ENCODE assay signal across 16 cellular contexts in genomic region chr1:28646040-28646439, GRCh38. TPM values are rescaled to one million over a fixed set of nuclear protein-coding genes. Genes with fewer than 3 reads are reported as not detected.
DNase-seq lines count a peak whose midpoint lies in the region; ATAC-seq and TF ChIP-seq lines count a peak whose summit lies in the region.
"Had no signal": no experiment of that assay in that cellular context is flagged by ENCODE, and none has a peak within 500 bp of the region (broad histone marks: within the 10 kb centered on the region; RNA-seq: fewer than 3 reads in every experiment).

No MANE protein-coding gene starts in this region.

- TF ChIP-seq CTCF in cardiac muscle cell (IDR thresholded peaks at IDR 0.05; ENCODE audit: low read depth, low read length) = no peak
- TF ChIP-seq CTCF in fibroblast of the aortic adventitia (IDR thresholded peaks at IDR 0.05; ENCODE audit: insufficient read depth, low read length) = no peak
- no peak for TF ChIP-seq CTCF in type B pancreatic cell (conservative IDR thresholded peaks at IDR 0.05)

- no peaks in the 10 kb centered on the region for H3K36me3 Mint-ChIP-seq in type B pancreatic cell

- no peak for ATAC-seq in right cardiac atrium
- ATAC-seq in SK-N-SH treated with all-trans-retinoic acid at 6 μM for 48 hours = no peak

- H3K9me3 ChIP-seq in cardiac muscle cell (ENCODE audit: low read depth) (no peaks in the 10 kb centered on the region), right cardiac atrium (ENCODE audit: control insufficient read depth, low read length) (no peaks in the 10 kb centered on the region)
- H3K9me3 ChIP-seq: upper lobe of left lung had no signal

- peak overlapping the region; percentile 39 for H3K4me3 Mint-ChIP-seq in type B pancreatic cell

- H3K27me3 ChIP-seq in cardiac muscle cell = no peaks in the 10 kb centered on the region
- no peaks in the 10 kb centered on the region for H3K27me3 ChIP-seq in right cardiac atrium (ENCODE audit: control insufficient read depth, insufficient read depth)
- H3K27me3 ChIP-seq: upper lobe of left lung had no signal

- H3K27ac Mint-ChIP-seq in type B pancreatic cell = peak overlapping the region; percentile 71

- H3K27me3 Mint-ChIP-seq in type B pancreatic cell = peaks cover 4% of the 10 kb centered on the region

- peak overlapping the region; percentile 49 for H3K27ac ChIP-seq in cardiac muscle cell
- H3K27ac ChIP-seq in right cardiac atrium (ENCODE audit: low read length) = no peak overlapping the region
- H3K27ac ChIP-seq: upper lobe of left lung had no signal

- H3K4me3 ChIP-seq in cardiac muscle cell = no peak overlapping the region
- no peak overlapping the region for H3K4me3 ChIP-seq in right cardiac atrium (ENCODE audit: low read length)
- no peak overlapping the region for H3K4me3 ChIP-seq in fibroblast of the aortic adventitia (ENCODE audit: low read depth, low read length)
- H3K4me3 ChIP-seq: upper lobe of left lung had no signal

- DNase-seq in cardiac muscle cell (ENCODE audit: low read depth in 1 of 2, low spot score in 1 of 2) (peak in 1 of 2 donors; percentile 19), right cardiac atrium (no peak), fibroblast of the aortic adventitia (ENCODE audit: low read depth) (peak; percentile 34), type B pancreatic cell (ENCODE audit: extremely low spot score, unreplicated experiment) (no peak), retina (no peak), KG1 (lab: John Stamatoyannopoulos, UW) (no peak), HT-29 (ENCODE audit: low spot score) (no peak)
- DNase-seq: activated CD4-positive, alpha-beta T cell treated with anti-CD3 and anti-CD28 coated beads, Interleukin-2, amount 50 U/mL, for 1 hour; AML-193; mesendoderm; upper lobe of left lung had no signal

- H3K9me3 Mint-ChIP-seq in type B pancreatic cell = no peaks in the 10 kb centered on the region

- 97% methylated on average over 1 of the region's 1 CpG for WGBS in right cardiac atrium

- peaks cover 18% of the 10 kb centered on the region for H3K4me1 ChIP-seq in cardiac muscle cell (ENCODE audit: low read depth)
- H3K4me1 ChIP-seq in right cardiac atrium (ENCODE audit: control insufficient read depth, insufficient read depth, low read length) = no peaks in the 10 kb centered on the region

- intact Hi-C loops in right cardiac atrium (cut with DNase I) = loop anchor here in 1 of 4 donors (10.0 kb wide), 1 partner anchor 539 kb away; the partner anchor contains the start of gene SRSF4

- H3K36me3 ChIP-seq in cardiac muscle cell = no peaks in the 10 kb centered on the region
- H3K36me3 ChIP-seq: upper lobe of left lung had no signal

- H3K4me1 Mint-ChIP-seq in type B pancreatic cell (ENCODE audit: unreplicated experiment) = peaks cover 26% of the 10 kb centered on the region

TF ChIP-seq in SK-N-SH treated with all-trans-retinoic acid at 6 μM for 48 hours, 23 proteins besides CTCF, POLR2A, EP300 and RAD21:
- peak; percentile 44; the same call in 1 of the 2 replicates for TF ChIP-seq TCF4 (CRISPR knock-in tag; IDR thresholded peaks at IDR 0.05; ENCODE audit: borderline replicate concordance)
- no peak for TF ChIP-seq ZNF70 (CRISPR knock-in tag; IDR thresholded peaks at IDR 0.05)
- no peak for TF ChIP-seq PPARA (CRISPR knock-in tag; IDR thresholded peaks at IDR 0.05; ENCODE audit: borderline replicate concordance)
- TF ChIP-seq GLIS3 (CRISPR knock-in tag; IDR thresholded peaks at IDR 0.05) = no peak
- TF ChIP-seq TSHZ2 (CRISPR knock-in tag; IDR thresholded peaks at IDR 0.05) = no peak
- TF ChIP-seq ZFP3 (CRISPR knock-in tag; IDR thresholded peaks at IDR 0.05) = no peak
- no peak for TF ChIP-seq ISL1 (CRISPR knock-in tag; IDR thresholded peaks at IDR 0.05)
- TF ChIP-seq CREB5 (CRISPR knock-in tag; IDR thresholded peaks at IDR 0.05; ENCODE audit: low read depth) = no peak

RNA-seq across cellular contexts. Expression of gene RNU11, which starts 2.4 kb away (rescaled TPM):
- total RNA-seq in cardiac muscle cell (not detected in 2 replicates), right cardiac atrium (not detected), fibroblast of the aortic adventitia (ENCODE audit: low replicate concordance) (not detected in 2 replicates), type B pancreatic cell (ENCODE audit: low replicate concordance) (not detected in 2 replicates)
- polyA plus RNA-seq in cardiac muscle cell (not detected in 2 replicates), right cardiac atrium (not detected)
- not detected in 2 replicates for total RNA-seq in HT-29 (2014; rRNA removed; shearing (Covaris generic))
- total RNA-seq: Daoy; epithelial cell of proximal tubule; HT1080; T-helper 2 cell treated with Interferon-gamma antibody and Interleukin-4, amounts not matched to agents 100 ng/mL and 5 ng/mL, for 36 hours; upper lobe of left lung had no signal

RNA-seq across cellular contexts. Expression of gene TAF12, which starts 3.2 kb away (rescaled TPM):
- total RNA-seq in cardiac muscle cell (32.4 and 40.3 TPM in 2 replicates), right cardiac atrium (10 to 100 TPM; 17.2 to 23.7 (median 21.9) TPM), fibroblast of the aortic adventitia (ENCODE audit: low replicate concordance) (26.2 and 36.0 TPM in 2 replicates), type B pancreatic cell (ENCODE audit: low replicate concordance) (16.2 and 20.8 TPM in 2 replicates)
- polyA plus RNA-seq in cardiac muscle cell (44.2 and 51.9 TPM in 2 replicates), right cardiac atrium (34.0 TPM)
- total RNA-seq in HT-29 (2014; rRNA removed; shearing (Covaris generic)) = 28.9 TPM in 2 replicates

RNA-seq across cellular contexts. Expression of gene GMEB1, which starts 22.5 kb away (rescaled TPM):
- total RNA-seq in cardiac muscle cell (6.7 and 7.5 TPM in 2 replicates), right cardiac atrium (1 to 10 TPM; 6.9 to 7.7 (median 7.3) TPM), fibroblast of the aortic adventitia (ENCODE audit: low replicate concordance) (5.8 and 11.4 TPM in 2 replicates), type B pancreatic cell (ENCODE audit: low replicate concordance) (17.9 and 18.0 TPM in 2 replicates)
- polyA plus RNA-seq in cardiac muscle cell (6.0 and 7.6 TPM in 2 replicates), right cardiac atrium (2.9 TPM)
- total RNA-seq in HT-29 (2014; rRNA removed; shearing (Covaris generic)) = 6.2 and 9.2 TPM in 2 replicates

RNA-seq across cellular contexts. Expression of gene RAB42, which starts 54.0 kb away (rescaled TPM):
- total RNA-seq in cardiac muscle cell (11.7 and 12.5 TPM in 2 replicates), right cardiac atrium (1 to 10 TPM; 1.3 to 1.8 (median 1.4) TPM), fibroblast of the aortic adventitia (ENCODE audit: low replicate concordance) (1.6 and 3.4 TPM in 2 replicates), type B pancreatic cell (ENCODE audit: low replicate concordance) (0.52 and 2.7 TPM in 2 replicates)
- polyA plus RNA-seq in cardiac muscle cell (7.3 and 11.9 TPM in 2 replicates), right cardiac atrium (0.59 TPM)
- 0.81 and 0.97 TPM in 2 replicates for total RNA-seq in HT-29 (2014; rRNA removed; shearing (Covaris generic))
- total RNA-seq: HT1080 had no signal
